ENCODE assay signal across 18 cellular contexts in genomic region chr7:106952175-106952657, GRCh38.
"Had no signal": no experiment of that assay in that cellular context is flagged by ENCODE, and none has a peak within 500 bp of the region (broad histone marks: within the 10 kb centered on the region; RNA-seq: fewer than 3 reads in every experiment).

No MANE protein-coding gene starts in this region.

- H3K36me3 ChIP-seq: thyroid gland, WERI-Rb-1 had no signal

- H3K36me3 Mint-ChIP-seq: activated naive CD4-positive, alpha-beta T cell treated with anti-CD3 and anti-CD28 coated beads, Interleukin-2, amount 50 U/mL, for 24 hours; brain; T-cell had no signal

- H3K4me3 Mint-ChIP-seq: activated CD8-positive, alpha-beta T cell treated with anti-CD3 and anti-CD28 coated beads, Interleukin-2, amount 10 ng/mL, durations not matched to agents 7 days and 5 days; activated naive CD4-positive, alpha-beta T cell treated with anti-CD3 and anti-CD28 coated beads, Interleukin-2, amount 50 U/mL, for 24 hours; activated T-helper 1 cell treated with anti-CD3 and anti-CD28 coated beads, Interleukin-12 subunit alpha, Interleukin-12 subunit beta, Interleukin-2, Interleukin-4 antibody, amounts not matched to agents 30 ng/mL and 10 ng/mL and 1 ng/mL, durations not matched to agents 14 hours and 24 hours and 36 hours; brain; T-cell; T-helper 2 cell treated with Interferon-gamma antibody and Interleukin-4, amounts not matched to agents 5 μg/mL and 100 μg/mL, for 36 hours had no signal

- H3K9me3 Mint-ChIP-seq: activated naive CD4-positive, alpha-beta T cell treated with anti-CD3 and anti-CD28 coated beads, Interleukin-2, amount 50 U/mL, for 24 hours; T-cell; T-helper 2 cell treated with Interferon-gamma antibody and Interleukin-4, amounts not matched to agents 5 μg/mL and 100 μg/mL, for 36 hours had no signal

- H3K27me3 Mint-ChIP-seq: activated naive CD4-positive, alpha-beta T cell treated with anti-CD3 and anti-CD28 coated beads, Interleukin-2, amount 50 U/mL, for 24 hours had no signal

- H3K4me1 ChIP-seq: thyroid gland had no signal

- DNase-seq: activated CD4-positive, alpha-beta T cell treated with anti-CD3 and anti-CD28 coated beads for 1 hour; activated CD4-positive, alpha-beta T cell treated with anti-CD3 and anti-CD28 coated beads, Interleukin-2, amount 50 U/mL, for 1 hour; activated CD8-positive, alpha-beta T cell treated with anti-CD3 and anti-CD28 coated beads, Interleukin-2, amount 10 ng/mL, durations not matched to agents 7 days and 5 days; activated gamma-delta T cell treated with Interleukin-2 at 50 U/mL for 16 hours; effector CD4-positive, alpha-beta T cell; foreskin fibroblast; kidney; retina; stimulated activated CD4-positive, alpha-beta T cell treated with anti-CD3 and anti-CD28 coated beads, Interleukin-4, amount 100 ng/mL, for 24 hours; stimulated activated naive CD8-positive, alpha-beta T cell treated with anti-CD3 and anti-CD28 coated beads, Interleukin-15, Interleukin-2, amounts not matched to agents 100 U/mL and 50 U/mL, for 24 hours; T-cell; thyroid gland; WERI-Rb-1 had no signal

- H3K4me3 ChIP-seq: thyroid gland had no signal

- ATAC-seq: activated CD8-positive, alpha-beta T cell treated with anti-CD3 and anti-CD28 coated beads, Interleukin-2, amount 10 ng/mL, durations not matched to agents 7 days and 5 days; stimulated activated naive CD8-positive, alpha-beta T cell treated with anti-CD3 and anti-CD28 coated beads, Interleukin-15, Interleukin-2, amounts not matched to agents 100 U/mL and 50 U/mL, for 24 hours; T-cell had no signal

- H3K27ac Mint-ChIP-seq: activated CD8-positive, alpha-beta T cell treated with anti-CD3 and anti-CD28 coated beads, Interleukin-2, amount 10 ng/mL, durations not matched to agents 7 days and 5 days; activated naive CD4-positive, alpha-beta T cell treated with anti-CD3 and anti-CD28 coated beads, Interleukin-2, amount 50 U/mL, for 24 hours; activated T-helper 1 cell treated with anti-CD3 and anti-CD28 coated beads, Interleukin-12 subunit alpha, Interleukin-12 subunit beta, Interleukin-2, Interleukin-4 antibody, amounts not matched to agents 30 ng/mL and 10 ng/mL and 1 ng/mL, durations not matched to agents 14 hours and 24 hours and 36 hours; brain; progenitor cell of endocrine pancreas; T-cell; T-helper 2 cell treated with Interferon-gamma antibody and Interleukin-4, amounts not matched to agents 5 μg/mL and 100 μg/mL, for 36 hours had no signal

- H3K27me3 ChIP-seq: thyroid gland had no signal

- H3K27ac ChIP-seq: thyroid gland, WERI-Rb-1 had no signal

- H3K9me3 ChIP-seq: thyroid gland had no signal

- H3K4me1 Mint-ChIP-seq: activated naive CD4-positive, alpha-beta T cell treated with anti-CD3 and anti-CD28 coated beads, Interleukin-2, amount 50 U/mL, for 24 hours; brain; T-cell had no signal
